Comparison of ENCODE assay signal across 1 cellular context in genomic region chr2:112584891-112585250, GRCh38.
TF ChIP-seq lines count a peak whose summit lies in the region.

No MANE protein-coding gene starts in this region.

TF ChIP-seq in HepG2, 621 proteins besides CTCF, POLR2A, EP300 and RAD21 (continued from another document and continues in another):
- TF ChIP-seq, protein P1, sequence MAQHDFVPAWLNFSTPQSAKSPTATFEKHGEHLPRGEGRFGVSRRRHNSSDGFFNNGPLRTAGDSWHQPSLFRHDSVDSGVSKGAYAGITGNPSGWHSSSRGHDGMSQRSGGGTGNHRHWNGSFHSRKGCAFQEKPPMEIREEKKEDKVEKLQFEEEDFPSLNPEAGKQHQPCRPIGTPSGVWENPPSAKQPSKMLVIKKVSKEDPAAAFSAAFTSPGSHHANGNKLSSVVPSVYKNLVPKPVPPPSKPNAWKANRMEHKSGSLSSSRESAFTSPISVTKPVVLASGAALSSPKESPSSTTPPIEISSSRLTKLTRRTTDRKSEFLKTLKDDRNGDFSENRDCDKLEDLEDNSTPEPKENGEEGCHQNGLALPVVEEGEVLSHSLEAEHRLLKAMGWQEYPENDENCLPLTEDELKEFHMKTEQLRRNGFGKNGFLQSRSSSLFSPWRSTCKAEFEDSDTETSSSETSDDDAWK (CRISPR knock-in tag; IDR thresholded peaks at IDR 0.05): no peak
- TF ChIP-seq, protein P2, sequence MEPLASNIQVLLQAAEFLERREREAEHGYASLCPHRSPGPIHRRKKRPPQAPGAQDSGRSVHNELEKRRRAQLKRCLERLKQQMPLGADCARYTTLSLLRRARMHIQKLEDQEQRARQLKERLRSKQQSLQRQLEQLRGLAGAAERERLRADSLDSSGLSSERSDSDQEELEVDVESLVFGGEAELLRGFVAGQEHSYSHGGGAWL (CRISPR knock-in tag; IDR thresholded peaks at IDR 0.05): no peak
- TF ChIP-seq NFATC3 (CRISPR knock-in tag; IDR thresholded peaks at IDR 0.05) (0 out of 2 replicates have a peak, but pooled peaks have one; percentile 22), POLR2AphosphoS5 (IDR thresholded peaks at IDR 0.05; ENCODE audit: low read depth, low read length) (peak; percentile 85), NCOA1 (CRISPR knock-in tag; IDR thresholded peaks at IDR 0.05) (no peak), NBN (conservative IDR thresholded peaks at IDR 0.05) (no peak), ATF4 (CRISPR knock-in tag; IDR thresholded peaks at IDR 0.05) (no peak), MXD4 (CRISPR knock-in tag; IDR thresholded peaks at IDR 0.05) (peak; percentile 3; the same call in 1 of the 2 replicates), ZNF256 (CRISPR knock-in tag; conservative IDR thresholded peaks at IDR 0.05) (peak; percentile 60; the same call in 1 of the 2 replicates), ZNF260 (CRISPR knock-in tag; IDR thresholded peaks at IDR 0.05; ENCODE audit: borderline replicate concordance, low read depth) (no peak), NR1H2 (CRISPR knock-in tag; IDR thresholded peaks at IDR 0.05; ENCODE audit: borderline replicate concordance, low read depth) (no peak; the same call in 1 of the 2 replicates), ZNF737 (CRISPR knock-in tag; IDR thresholded peaks at IDR 0.05; ENCODE audit: borderline replicate concordance) (no peak), CSRNP2 (CRISPR knock-in tag; conservative IDR thresholded peaks at IDR 0.05; ENCODE audit: low read depth) (no peak), DNMT3B (CRISPR knock-in tag; conservative IDR thresholded peaks at IDR 0.05) (0 out of 2 replicates have a peak, but pooled peaks have one; percentile 5), KDM6A (CRISPR knock-in tag; IDR thresholded peaks at IDR 0.05; ENCODE audit: low read depth) (no peak), FOSL2 (CRISPR knock-in tag; IDR thresholded peaks at IDR 0.05) (peak; percentile 38; the same call in 1 of the 2 replicates), ZC3H4 (CRISPR knock-in tag; IDR thresholded peaks at IDR 0.05; ENCODE audit: borderline replicate concordance) (peak; percentile 10; the same call in 1 of the 2 replicates), ZNF317 (CRISPR knock-in tag; IDR thresholded peaks at IDR 0.05) (peak; percentile 91), SMARCC2 (IDR thresholded peaks at IDR 0.05) (no peak), SALL2 (CRISPR knock-in tag; IDR thresholded peaks at IDR 0.05) (no peak), FOXA3 (CRISPR knock-in tag; IDR thresholded peaks at IDR 0.05) (no peak), MEF2D (CRISPR knock-in tag; IDR thresholded peaks at IDR 0.05) (no peak), ZNF441 (CRISPR knock-in tag; IDR thresholded peaks at IDR 0.05; ENCODE audit: borderline replicate concordance) (no peak; the same call in 1 of the 2 replicates), GLI4 (CRISPR knock-in tag; IDR thresholded peaks at IDR 0.05; ENCODE audit: borderline replicate concordance) (0 out of 2 replicates have a peak, but pooled peaks have one; percentile 7), ZNF235 (CRISPR knock-in tag; IDR thresholded peaks at IDR 0.05; ENCODE audit: borderline replicate concordance) (no peak), SETDB1 (CRISPR knock-in tag; IDR thresholded peaks at IDR 0.05; ENCODE audit: borderline replicate concordance) (no peak), KLF15 (CRISPR knock-in tag; IDR thresholded peaks at IDR 0.05; ENCODE audit: borderline replicate concordance) (no peak), HOXD1 (CRISPR knock-in tag; IDR thresholded peaks at IDR 0.05) (no peak), ZBTB37 (CRISPR knock-in tag; IDR thresholded peaks at IDR 0.05) (no peak), ZFX (CRISPR knock-in tag; IDR thresholded peaks at IDR 0.05; ENCODE audit: low read depth) (no peak), TBP (CRISPR knock-in tag; IDR thresholded peaks at IDR 0.05) (no peak), ZNF354B (CRISPR knock-in tag; IDR thresholded peaks at IDR 0.05) (peak; percentile 82; the same call in 1 of the 2 replicates), MTA3 (CRISPR knock-in tag; IDR thresholded peaks at IDR 0.05) (no peak), SALL1 (CRISPR knock-in tag; IDR thresholded peaks at IDR 0.05) (no peak), MLXIP (CRISPR knock-in tag; IDR thresholded peaks at IDR 0.05; ENCODE audit: borderline replicate concordance) (no peak), HNRNPH1 (optimal IDR thresholded peaks at IDR 0.05; ENCODE audit: low read depth, low read length) (no peak), CBX2 (IDR thresholded peaks at IDR 0.05; ENCODE audit: low read depth, low read length) (no peak), CBX2 (CRISPR knock-in tag; IDR thresholded peaks at IDR 0.05; ENCODE audit: low read depth) (no peak), SMYD3 (CRISPR knock-in tag; IDR thresholded peaks at IDR 0.05) (no peak; the same call in 1 of the 2 replicates), ZNF577 (CRISPR knock-in tag; IDR thresholded peaks at IDR 0.05; ENCODE audit: borderline replicate concordance, low read depth) (no peak), ZNF253 (CRISPR knock-in tag; IDR thresholded peaks at IDR 0.05; ENCODE audit: borderline replicate concordance) (no peak), MED13 (CRISPR knock-in tag; IDR thresholded peaks at IDR 0.05) (no peak), GATA4 (IDR thresholded peaks at IDR 0.05; ENCODE audit: borderline replicate concordance, low read depth) (no peak), ATF3 (CRISPR knock-in tag; IDR thresholded peaks at IDR 0.05) (no peak), ZFP90 (CRISPR knock-in tag; IDR thresholded peaks at IDR 0.05; ENCODE audit: borderline replicate concordance) (no peak), HOXA9 (CRISPR knock-in tag; IDR thresholded peaks at IDR 0.05; ENCODE audit: borderline replicate concordance) (no peak), ZKSCAN1 (IDR thresholded peaks at IDR 0.05; ENCODE audit: low read length) (no peak), ATM (IDR thresholded peaks at IDR 0.05; ENCODE audit: borderline replicate concordance) (no peak), PPARG (CRISPR knock-in tag; conservative IDR thresholded peaks at IDR 0.05) (no peak), ZZZ3 (CRISPR knock-in tag; IDR thresholded peaks at IDR 0.05; ENCODE audit: borderline replicate concordance) (no peak; the same call in 1 of the 2 replicates), RFX5 (IDR thresholded peaks at IDR 0.05; ENCODE audit: low read depth, low read length) (0 out of 2 replicates have a peak, but pooled peaks have one; percentile 27), NFE2L2 (IDR thresholded peaks at IDR 0.05; ENCODE audit: low read length) (no peak), RARG (CRISPR knock-in tag; IDR thresholded peaks at IDR 0.05; ENCODE audit: low read depth) (no peak), ZNF878 (CRISPR knock-in tag; IDR thresholded peaks at IDR 0.05) (no peak), EEA1 (CRISPR knock-in tag; IDR thresholded peaks at IDR 0.05; ENCODE audit: borderline replicate concordance) (no peak), ZNF362 (CRISPR knock-in tag; IDR thresholded peaks at IDR 0.05; ENCODE audit: borderline replicate concordance) (no peak)
- TF ChIP-seq, protein P3, sequence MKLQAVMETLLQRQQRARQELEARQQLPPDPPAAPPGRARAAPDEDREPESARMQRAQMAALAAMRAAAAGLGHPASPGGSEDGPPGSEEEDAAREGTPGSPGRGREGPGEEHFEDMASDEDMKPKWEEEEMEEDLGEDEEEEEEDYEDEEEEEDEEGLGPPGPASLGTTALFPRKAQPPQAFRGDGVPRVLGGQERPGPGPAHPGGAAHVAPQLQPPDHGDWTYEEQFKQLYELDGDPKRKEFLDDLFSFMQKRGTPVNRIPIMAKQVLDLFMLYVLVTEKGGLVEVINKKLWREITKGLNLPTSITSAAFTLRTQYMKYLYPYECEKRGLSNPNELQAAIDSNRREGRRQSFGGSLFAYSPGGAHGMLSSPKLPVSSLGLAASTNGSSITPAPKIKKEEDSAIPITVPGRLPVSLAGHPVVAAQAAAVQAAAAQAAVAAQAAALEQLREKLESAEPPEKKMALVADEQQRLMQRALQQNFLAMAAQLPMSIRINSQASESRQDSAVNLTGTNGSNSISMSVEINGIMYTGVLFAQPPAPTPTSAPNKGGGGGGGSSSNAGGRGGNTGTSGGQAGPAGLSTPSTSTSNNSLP (IDR thresholded peaks at IDR 0.05; ENCODE audit: low read depth, low read length): no peak
- TF ChIP-seq, protein P4, sequence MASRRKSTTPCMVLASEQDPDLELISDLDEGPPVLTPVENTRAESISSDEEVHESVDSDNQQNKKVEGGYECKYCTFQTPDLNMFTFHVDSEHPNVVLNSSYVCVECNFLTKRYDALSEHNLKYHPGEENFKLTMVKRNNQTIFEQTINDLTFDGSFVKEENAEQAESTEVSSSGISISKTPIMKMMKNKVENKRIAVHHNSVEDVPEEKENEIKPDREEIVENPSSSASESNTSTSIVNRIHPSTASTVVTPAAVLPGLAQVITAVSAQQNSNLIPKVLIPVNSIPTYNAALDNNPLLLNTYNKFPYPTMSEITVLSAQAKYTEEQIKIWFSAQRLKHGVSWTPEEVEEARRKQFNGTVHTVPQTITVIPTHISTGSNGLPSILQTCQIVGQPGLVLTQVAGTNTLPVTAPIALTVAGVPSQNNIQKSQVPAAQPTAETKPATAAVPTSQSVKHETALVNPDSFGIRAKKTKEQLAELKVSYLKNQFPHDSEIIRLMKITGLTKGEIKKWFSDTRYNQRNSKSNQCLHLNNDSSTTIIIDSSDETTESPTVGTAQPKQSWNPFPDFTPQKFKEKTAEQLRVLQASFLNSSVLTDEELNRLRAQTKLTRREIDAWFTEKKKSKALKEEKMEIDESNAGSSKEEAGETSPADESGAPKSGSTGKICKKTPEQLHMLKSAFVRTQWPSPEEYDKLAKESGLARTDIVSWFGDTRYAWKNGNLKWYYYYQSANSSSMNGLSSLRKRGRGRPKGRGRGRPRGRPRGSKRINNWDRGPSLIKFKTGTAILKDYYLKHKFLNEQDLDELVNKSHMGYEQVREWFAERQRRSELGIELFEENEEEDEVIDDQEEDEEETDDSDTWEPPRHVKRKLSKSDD (CRISPR knock-in tag; IDR thresholded peaks at IDR 0.05; ENCODE audit: low read depth): 0 out of 2 replicates have a peak, but pooled peaks have one; percentile 73
